23 cellular contexts compared by ENCODE assay signal in the genomic region with DNA sequence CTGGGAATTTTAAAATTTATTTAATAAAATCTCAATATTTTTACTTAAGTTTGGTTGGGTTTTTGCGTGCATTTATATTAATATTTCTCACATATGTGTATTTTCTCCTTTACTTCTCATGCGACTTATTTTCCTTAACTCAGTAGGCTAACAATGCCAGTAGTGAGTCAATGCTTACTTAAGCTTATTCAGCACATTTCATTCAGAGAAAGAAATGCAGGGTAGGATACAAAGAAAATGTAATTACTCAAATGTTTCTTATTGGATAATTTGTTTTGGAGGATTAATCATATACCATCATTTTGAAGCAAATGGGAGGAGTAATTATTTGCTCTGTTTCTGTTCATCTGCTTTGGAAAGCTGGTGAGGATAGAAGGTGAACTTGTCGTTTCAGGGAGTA.
"Had no signal": no experiment of that assay in that cellular context is flagged by ENCODE, and none has a peak within 500 bp of the region (broad histone marks: within the 10 kb centered on the region; RNA-seq: fewer than 3 reads in every experiment).

No MANE protein-coding gene starts in this region.

- FAIRE-seq: islet of Langerhans had no signal

- H3K36me3 ChIP-seq: esophagus squamous epithelium, heart right ventricle, left lung, neural progenitor cell, stomach, thyroid gland had no signal

- H3K79me2 ChIP-seq: parathyroid adenoma had no signal

- H3K27ac ChIP-seq: dorsolateral prefrontal cortex, esophagus squamous epithelium, heart right ventricle, left lung, neural progenitor cell, parathyroid adenoma, stomach, thyroid gland had no signal

- H3K9me3 ChIP-seq: esophagus squamous epithelium, thyroid gland had no signal

- H3K9ac ChIP-seq: neural progenitor cell, parathyroid adenoma had no signal

- ATAC-seq: heart right ventricle; left cardiac atrium; left lung; naive thymus-derived CD4-positive, alpha-beta T cell; sciatic nerve; stimulated activated effector memory CD8-positive, alpha-beta T cell treated with anti-CD3 and anti-CD28 coated beads, Interleukin-12 subunit alpha, Interleukin-12 subunit beta, amount 100 ng/mL, for 72 hours had no signal

- H3K27me3 ChIP-seq: dorsolateral prefrontal cortex, esophagus squamous epithelium, heart right ventricle, left lung, neural progenitor cell, stomach, thyroid gland had no signal

- H3K4me3 ChIP-seq: dorsolateral prefrontal cortex, esophagus squamous epithelium, heart right ventricle, left lung, neural progenitor cell, stomach, thyroid gland had no signal

- H3K4me2 ChIP-seq: neural progenitor cell had no signal

- H3K4me1 ChIP-seq: heart right ventricle, left lung, neural progenitor cell, parathyroid adenoma, stomach, thyroid gland had no signal

- DNase-seq: dorsolateral prefrontal cortex; effector CD8-positive, alpha-beta T cell; endodermal cell; esophagus squamous epithelium; foreskin melanocyte; glutamatergic neuron; heart right ventricle; hippocampal formation; left cardiac atrium; left lung; mesendoderm; midbrain; naive thymus-derived CD4-positive, alpha-beta T cell; stimulated activated CD4-positive, alpha-beta T cell treated with anti-CD3 and anti-CD28 coated beads, Interleukin-2, amount 100 ng/mL, for 24 hours; stimulated activated CD4-positive, alpha-beta T cell treated with anti-CD3 and anti-CD28 coated beads, Interleukin-4, amount 100 ng/mL, for 24 hours; stimulated activated naive CD4-positive, alpha-beta T cell treated with Interleukin-2 at 50 U/mL for 16 hours; stomach; thyroid gland had no signal

- H2AFZ ChIP-seq: neural progenitor cell, parathyroid adenoma had no signal
